Comparison of ENCODE assay signal across 1 cellular context in genomic region chrX:46754450-46755075, GRCh38.
TF ChIP-seq lines count a peak whose summit lies in the region.

No MANE protein-coding gene starts in this region.

TF ChIP-seq in GM12878, 131 proteins besides CTCF, POLR2A, EP300 and RAD21 (continued from another document):
- TF ChIP-seq ATF2 (IDR thresholded peaks at IDR 0.05; ENCODE audit: low read length) (no peak; the same call in 1 of the 2 replicates), FOXM1 (IDR thresholded peaks at IDR 0.05; ENCODE audit: low read depth, low read length) (0 out of 2 replicates have a peak, but pooled peaks have one; percentile 35), TBL1XR1 (IDR thresholded peaks at IDR 0.05; ENCODE audit: low read depth, low read length) (peak; percentile 50; the same call in 1 of the 2 replicates), EED (IDR thresholded peaks at IDR 0.05; ENCODE audit: low read depth) (0 out of 2 replicates have a peak, but pooled peaks have one; percentile 19), GATAD2B (conservative IDR thresholded peaks at IDR 0.05; ENCODE audit: low read depth) (0 out of 2 replicates have a peak, but pooled peaks have one; percentile 36), MLLT1 (IDR thresholded peaks at IDR 0.05) (0 out of 2 replicates have a peak, but pooled peaks have one; percentile 16), ZNF217 (IDR thresholded peaks at IDR 0.05) (no peak), IKZF2 (IDR thresholded peaks at IDR 0.05) (peak; percentile 43 to 53; a peak in 2 of 4 replicates), RFX5 (IDR thresholded peaks at IDR 0.05; ENCODE audit: low read depth, low read length) (no peak)
